ENCODE assay signal across 31 cellular contexts in the genomic region with DNA sequence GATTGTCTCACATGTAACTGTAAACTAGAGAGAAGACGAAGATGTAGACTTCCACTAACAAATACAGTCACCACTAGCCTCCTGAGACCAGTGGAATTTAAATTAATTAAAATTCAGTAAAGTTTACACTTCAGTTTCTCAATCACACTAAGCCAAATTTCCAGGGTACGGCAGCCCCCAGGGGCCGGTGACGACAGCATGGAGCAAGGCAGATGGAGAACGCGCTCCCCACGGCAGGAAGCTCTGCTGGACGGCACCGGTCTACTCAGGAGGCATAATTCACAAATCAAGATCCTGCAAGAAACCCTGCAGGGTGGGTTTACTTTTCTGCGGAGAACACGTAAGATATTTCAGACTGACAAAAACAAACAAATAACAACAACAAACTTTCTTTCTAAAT.
DNase-seq lines count a peak whose midpoint lies in the region; ATAC-seq, FAIRE-seq and TF ChIP-seq lines count a peak whose summit lies in the region.
"Had no signal": no experiment of that assay in that cellular context is flagged by ENCODE, and none has a peak within 500 bp of the region (broad histone marks: within the 10 kb centered on the region; RNA-seq: fewer than 3 reads in every experiment).

No MANE protein-coding gene starts in this region.

- H3K27ac Mint-ChIP-seq in H9 (peak overlapping the region in 2 of 3 experiments; percentile 46; a peak in 4 of 7 replicates), nephron (peak overlapping the region; percentile 69 to 95 (median 77))
- H3K27ac Mint-ChIP-seq: activated CD4-positive, alpha-beta T cell treated with anti-CD3 and anti-CD28 coated beads, Interleukin-2, amount 10 ng/mL, durations not matched to agents 24 days and 14 days; activated naive CD8-positive, alpha-beta T cell; CD8-positive, alpha-beta memory T cell; naive thymus-derived CD8-positive, alpha-beta T cell had no signal

- H3K4me1 ChIP-seq in A549 (peaks cover 51% of the 10 kb centered on the region), H9 (ENCODE audit: insufficient read depth, low read length) (peaks cover 17% of the 10 kb centered on the region; the same call in 1 of the 2 replicates), small intestine (ENCODE audit: control insufficient read depth in 2 of 2, insufficient read depth in 1 of 2, low read depth in 1 of 2, low read length in 1 of 2) (peaks cover 2 to 4% of the 10 kb centered on the region in 2 donors)

- WGBS in A549 (ENCODE audit: missing lambda C conversion rate), result 94% methylated on average over 11 of the region's 11 CpGs
- WGBS in H9 (ENCODE audit: extremely low coverage, insufficient read length, low lambda C conversion rate), result no CpG with 5 or more reads among the region's 11 CpGs
- WGBS in small intestine, 3 donors, result 87 to 95% (median 90%) methylated on average over 11 of the region's 11 CpGs

- no peak overlapping the region for H3K56ac ChIP-seq in H9 (ENCODE audit: insufficient read length, low read depth, low read length)

- no peak for TF ChIP-seq POLR2A in A549 (IDR thresholded peaks at IDR 0.05; ENCODE audit: low read length)

- no peak overlapping the region for H2AK5ac ChIP-seq in H9 (ENCODE audit: insufficient read length, low read length)

- DNase-seq in A549 (ENCODE audit: low read depth in 1 of 2, low spot score in 1 of 2) (no peak), H9 (no peak), epithelial cell of proximal tubule (ENCODE audit: low read depth) (no peak), NCI-H2196 treated with DMSO at 0.1 percent for 48 hours (lab: John Stamatoyannopoulos, UW; ENCODE audit: unreplicated experiment) (no peak), small intestine (no peak), ecto neural progenitor cell (ENCODE audit: low spot score) (no peak)
- DNase-seq: activated CD4-positive, alpha-beta T cell treated with anti-CD3 and anti-CD28 coated beads, Interleukin-2, amount 10 ng/mL, durations not matched to agents 24 days and 14 days; activated CD8-positive, alpha-beta memory T cell treated with anti-CD3 and anti-CD28 coated beads for 24 hours; activated T-cell treated with anti-CD3 and anti-CD28 coated beads for 4 hours; CD8-positive, alpha-beta memory T cell; DMS153; effector memory CD4-positive, alpha-beta T cell; erythroblast; H7; Karpas-422; naive thymus-derived CD8-positive, alpha-beta T cell; NCI-H1436; NCI-H2081 treated with DMSO at 0.1 percent for 48 hours; NCI-H446; stimulated activated naive CD8-positive, alpha-beta T cell treated with anti-CD3 and anti-CD28 coated beads, Interleukin-15, amount 100 ng/mL, for 72 hours; T1000 had no signal

- no peak overlapping the region for H3K4me3 ChIP-seq in A549
- H3K4me3 ChIP-seq in epithelial cell of proximal tubule (ENCODE audit: low read depth, low read length), result peak overlapping the region; percentile 40
- H3K4me3 ChIP-seq in small intestine (ENCODE audit: low read depth in 1 of 2, low read length in 2 of 2), result no peak overlapping the region
- H3K4me3 ChIP-seq: cardiac muscle cell, coronary artery, lung, thoracic aorta had no signal

- no peak for TF ChIP-seq RAD21 in A549 (conservative IDR thresholded peaks at IDR 0.05 in 1 of 2, IDR thresholded peaks at IDR 0.05 in 1 of 2)

- peaks cover 4 to 27% (median 25%) of the 10 kb centered on the region in 3 experiments; a peak in 6 of 7 replicates for H3K36me3 Mint-ChIP-seq in H9 (ENCODE audit: insufficient read depth in 1 of 3, low read depth in 3 of 3)
- peaks cover 57% of the 10 kb centered on the region for H3K36me3 Mint-ChIP-seq in nephron (ENCODE audit: low read depth)
- H3K36me3 Mint-ChIP-seq: activated naive CD8-positive, alpha-beta T cell; CD8-positive, alpha-beta memory T cell; naive thymus-derived CD8-positive, alpha-beta T cell had no signal

- H3K23me2 ChIP-seq in H9 (ENCODE audit: insufficient read length, low read depth, low read length, poor library complexity, severe bottlenecking), result no peaks in the 10 kb centered on the region

- H2BK20ac ChIP-seq in H9 (ENCODE audit: low read depth, low read length, poor library complexity, severe bottlenecking), result no peak overlapping the region

- no peak for TF ChIP-seq CTCF in A549 (IDR thresholded peaks at IDR 0.05)
- TF ChIP-seq CTCF in H9 (conservative IDR thresholded peaks at IDR 0.05), result no peak
- TF ChIP-seq CTCF in epithelial cell of proximal tubule (conservative IDR thresholded peaks at IDR 0.05; ENCODE audit: low read depth, low read length), result no peak
- no peak for TF ChIP-seq CTCF in nephron (IDR thresholded peaks at IDR 0.05; ENCODE audit: unreplicated experiment in 3 of 3)

- no peaks in the 10 kb centered on the region for H3K9me3 Mint-ChIP-seq in H9
- no peaks in the 10 kb centered on the region for H3K9me3 Mint-ChIP-seq in nephron
- H3K9me3 Mint-ChIP-seq: activated CD4-positive, alpha-beta T cell treated with anti-CD3 and anti-CD28 coated beads, Interleukin-2, amount 10 ng/mL, durations not matched to agents 24 days and 14 days had no signal

- no peak overlapping the region for H4K91ac ChIP-seq in H9 (ENCODE audit: insufficient read length, low read depth, low read length)

- H3K4me3 Mint-ChIP-seq in H9 (no peak overlapping the region), nephron (no peak overlapping the region)
- H3K4me3 Mint-ChIP-seq: activated CD4-positive, alpha-beta T cell treated with anti-CD3 and anti-CD28 coated beads, Interleukin-2, amount 10 ng/mL, durations not matched to agents 24 days and 14 days; activated naive CD8-positive, alpha-beta T cell; CD8-positive, alpha-beta memory T cell; naive thymus-derived CD8-positive, alpha-beta T cell; stimulated activated naive CD8-positive, alpha-beta T cell treated with anti-CD3 and anti-CD28 coated beads, Interleukin-15, amount 100 ng/mL, for 72 hours had no signal

- no peaks in the 10 kb centered on the region for H4K20me1 ChIP-seq in H9 (ENCODE audit: control insufficient read depth, insufficient read depth, insufficient read length)

- H3T11ph ChIP-seq in H9 (ENCODE audit: low read length), result no peak overlapping the region

- no peaks in the 10 kb centered on the region for H3K27me3 Mint-ChIP-seq in H9 (ENCODE audit: low read depth)
- no peaks in the 10 kb centered on the region for H3K27me3 Mint-ChIP-seq in nephron (ENCODE audit: low read depth)
- H3K27me3 Mint-ChIP-seq: activated CD4-positive, alpha-beta T cell treated with anti-CD3 and anti-CD28 coated beads, Interleukin-2, amount 10 ng/mL, durations not matched to agents 24 days and 14 days; stimulated activated naive CD8-positive, alpha-beta T cell treated with anti-CD3 and anti-CD28 coated beads, Interleukin-15, amount 100 ng/mL, for 72 hours had no signal

- POLR2A ChIA-PET in A549 (lab: Yijun Ruan, JAX), result no interaction called here

- ATAC-seq in A549, result no peak
- ATAC-seq: naive thymus-derived CD8-positive, alpha-beta T cell; stimulated activated naive CD8-positive, alpha-beta T cell treated with anti-CD3 and anti-CD28 coated beads, Interleukin-15, amount 100 ng/mL, for 72 hours had no signal

- CTCF ChIA-PET in A549 (lab: Yijun Ruan, JAX), result no interaction called here

- no peak for FAIRE-seq in A549 (lab: Jason Lieb, UNC)
- FAIRE-seq in small intestine (lab: Jason Lieb, UNC), result no peak
- FAIRE-seq: astrocyte, GM19239, keratinocyte had no signal

- H3K4me2 ChIP-seq in A549 (peak overlapping the region; percentile 87), H9 (ENCODE audit: insufficient read depth, insufficient read length, low read length) (no peak overlapping the region)

- peaks cover 22 to 25% of the 10 kb centered on the region in 2 experiments for H3K4me1 Mint-ChIP-seq in H9
- peaks cover 28% of the 10 kb centered on the region for H3K4me1 Mint-ChIP-seq in nephron
- H3K4me1 Mint-ChIP-seq: activated CD4-positive, alpha-beta T cell treated with anti-CD3 and anti-CD28 coated beads, Interleukin-2, amount 10 ng/mL, durations not matched to agents 24 days and 14 days; CD8-positive, alpha-beta memory T cell; naive thymus-derived CD8-positive, alpha-beta T cell; stimulated activated naive CD8-positive, alpha-beta T cell treated with anti-CD3 and anti-CD28 coated beads, Interleukin-15, amount 100 ng/mL, for 72 hours had no signal

- H2BK12ac ChIP-seq in H9 (ENCODE audit: insufficient read length, low read depth, low read length), result no peak overlapping the region

- no peak overlapping the region for H3K4ac ChIP-seq in H9 (ENCODE audit: low read depth, low read length)

- H2AFZ ChIP-seq in H9 (ENCODE audit: low read length), result no peak overlapping the region

- H3K23ac ChIP-seq in H9 (ENCODE audit: insufficient read length, low read depth, low read length), result no peak overlapping the region

- H3K27ac ChIP-seq in A549 (peak overlapping the region; percentile 77 to 92), H9 (ENCODE audit: insufficient read length, low read depth, low read length) (no peak overlapping the region), small intestine (ENCODE audit: low read depth in 1 of 2, low read length in 1 of 2) (no peak overlapping the region)
- H3K27ac ChIP-seq: cardiac muscle cell, coronary artery, thoracic aorta, VCaP had no signal

- peaks cover 5% of the 10 kb centered on the region; the same call in 1 of the 2 replicates for H3K79me2 ChIP-seq in H9 (ENCODE audit: insufficient read depth, low read length)

- H3K27me3 ChIP-seq in H9 (ENCODE audit: insufficient read depth, low read length) (no peaks in the 10 kb centered on the region), small intestine (ENCODE audit: control insufficient read depth in 2 of 2, insufficient read depth in 2 of 2, low read length in 2 of 2) (no peaks in the 10 kb centered on the region)
- H3K27me3 ChIP-seq: cardiac muscle cell had no signal

- H3K9ac ChIP-seq in H9 (ENCODE audit: extremely low read depth, insufficient read length, low read length), result no peak overlapping the region

- no peak overlapping the region for H4K8ac ChIP-seq in H9 (replicated peaks; ENCODE audit: insufficient read length, low read depth, low read length)

- no peak overlapping the region for H4K5ac ChIP-seq in H9 (ENCODE audit: insufficient read length, low read depth, low read length)

- H3K9me3 ChIP-seq in A549, result no peaks in the 10 kb centered on the region
- no peaks in the 10 kb centered on the region for H3K9me3 ChIP-seq in H9 (ENCODE audit: control insufficient read depth, low read depth, low read length)
- no peaks in the 10 kb centered on the region for H3K9me3 ChIP-seq in small intestine (ENCODE audit: control insufficient read depth, low read depth)
- H3K9me3 ChIP-seq: thoracic aorta had no signal

- TF ChIP-seq EP300 in A549 (IDR thresholded peaks at IDR 0.05), result no peak

- H3K18ac ChIP-seq in H9 (ENCODE audit: insufficient read length, low read depth, low read length), result no peak overlapping the region

- peaks cover 0 to 2% of the 10 kb centered on the region in 2 donors for H3K36me3 ChIP-seq in small intestine (ENCODE audit: control insufficient read depth in 2 of 2, insufficient read depth in 2 of 2, low read length in 2 of 2)
- H3K36me3 ChIP-seq: cardiac muscle cell, thoracic aorta had no signal

- H2BK120ac ChIP-seq in H9 (ENCODE audit: low read depth, low read length, poor library complexity, severe bottlenecking), result no peak overlapping the region

- no peak overlapping the region for H3K14ac ChIP-seq in H9 (ENCODE audit: insufficient read depth, low read length)

- no peak overlapping the region for H2BK15ac ChIP-seq in H9 (ENCODE audit: low read depth, low read length)

- H3K79me1 ChIP-seq in H9 (ENCODE audit: insufficient read depth, low read depth, low read length, poor library complexity, severe bottlenecking), result no peaks in the 10 kb centered on the region

- H2BK5ac ChIP-seq in H9 (ENCODE audit: insufficient read length, low read length), result no peak overlapping the region

Comparison
In these comparisons a context has a peak if more than half of its experiments do, and no peak if none do; other contexts are left out.
1. H3K27ac ChIP-seq: peak in A549 (2 of 2); none in H9 (single experiment) and small intestine (0 of 2).